16 cellular contexts compared by ENCODE assay signal in genomic region chr13:74005320-74006154, GRCh38.
"Had no signal": no experiment of that assay in that cellular context is flagged by ENCODE, and none has a peak within 500 bp of the region (broad histone marks: within the 10 kb centered on the region; RNA-seq: fewer than 3 reads in every experiment).

No MANE protein-coding gene starts in this region.

- H3K27me3 Mint-ChIP-seq: activated CD4-positive, alpha-beta T cell treated with anti-CD3 and anti-CD28 coated beads, Interleukin-2, amount 10 ng/mL, durations not matched to agents 24 days and 14 days; progenitor cell of endocrine pancreas; stimulated activated naive B cell treated with anti-CD40 and anti-IgM and Interleukin-4, amounts not matched to agents 10 μg/mL and 1 μg/mL and 100 μg/mL, for 72 hours had no signal

- H3K27me3 ChIP-seq: adrenal gland, cardiac muscle cell, right atrium auricular region, thyroid gland had no signal

- DNase-seq: activated CD4-positive, alpha-beta T cell treated with anti-CD3 and anti-CD28 coated beads, Interleukin-2, amount 10 ng/mL, durations not matched to agents 24 days and 14 days; activated CD4-positive, CD25-positive, alpha-beta regulatory T cell; activated CD8-positive, alpha-beta memory T cell treated with anti-CD3 and anti-CD28 coated beads, Interleukin-2, amount 50 U/mL, for 4 hours; activated CD8-positive, alpha-beta T cell treated with anti-CD3 and anti-CD28 coated beads, Interleukin-2, amount 10 ng/mL, durations not matched to agents 7 days and 5 days; adrenal gland; glutamatergic neuron; hypothalamus; lower lobe of right lung; stimulated activated CD4-positive, alpha-beta T cell treated with anti-CD3 and anti-CD28 coated beads, Interleukin-15, amount 100 ng/mL, for 24 hours; stimulated activated CD4-positive, alpha-beta T cell treated with anti-CD3 and anti-CD28 coated beads, Interleukin-4, amount 100 ng/mL, for 1 hour; stimulated activated naive B cell treated with anti-CD40 and anti-IgM and Interleukin-4, amounts not matched to agents 10 μg/mL and 1 μg/mL and 100 μg/mL, for 72 hours; thyroid gland had no signal

- H3K27ac Mint-ChIP-seq: activated CD4-positive, alpha-beta T cell treated with anti-CD3 and anti-CD28 coated beads, Interleukin-2, amount 10 ng/mL, durations not matched to agents 24 days and 14 days; activated CD8-positive, alpha-beta T cell treated with anti-CD3 and anti-CD28 coated beads, Interleukin-2, amount 10 ng/mL, durations not matched to agents 7 days and 5 days; progenitor cell of endocrine pancreas; stimulated activated naive B cell treated with anti-CD40 and anti-IgM and Interleukin-4, amounts not matched to agents 10 μg/mL and 1 μg/mL and 100 μg/mL, for 72 hours had no signal

- H3K4me1 ChIP-seq: adrenal gland, lower lobe of right lung, thyroid gland had no signal

- H3K9me3 Mint-ChIP-seq: activated CD4-positive, alpha-beta T cell treated with anti-CD3 and anti-CD28 coated beads, Interleukin-2, amount 10 ng/mL, durations not matched to agents 24 days and 14 days; stimulated activated naive B cell treated with anti-CD40 and anti-IgM and Interleukin-4, amounts not matched to agents 10 μg/mL and 1 μg/mL and 100 μg/mL, for 72 hours had no signal

- H3K4me3 Mint-ChIP-seq: activated CD4-positive, alpha-beta T cell treated with anti-CD3 and anti-CD28 coated beads, Interleukin-2, amount 10 ng/mL, durations not matched to agents 24 days and 14 days; activated CD8-positive, alpha-beta T cell treated with anti-CD3 and anti-CD28 coated beads, Interleukin-2, amount 10 ng/mL, durations not matched to agents 7 days and 5 days; stimulated activated naive B cell treated with anti-CD40 and anti-IgM and Interleukin-4, amounts not matched to agents 10 μg/mL and 1 μg/mL and 100 μg/mL, for 72 hours had no signal

- H3K27ac ChIP-seq: adrenal gland, cardiac muscle cell, lower lobe of right lung, right atrium auricular region, thyroid gland had no signal

- H3K9me3 ChIP-seq: adrenal gland, lower lobe of right lung, right atrium auricular region, thyroid gland had no signal

- H3K36me3 ChIP-seq: adrenal gland, cardiac muscle cell, lower lobe of right lung, right atrium auricular region, thyroid gland had no signal

- ATAC-seq: activated CD8-positive, alpha-beta T cell treated with anti-CD3 and anti-CD28 coated beads, Interleukin-2, amount 10 ng/mL, durations not matched to agents 7 days and 5 days; esophagus mucosa; lower lobe of right lung; stimulated activated naive B cell treated with anti-CD40 and anti-IgM and Interleukin-4, amounts not matched to agents 10 μg/mL and 1 μg/mL and 100 μg/mL, for 72 hours had no signal

- H3K4me3 ChIP-seq: adrenal gland, cardiac muscle cell, lower lobe of right lung, right atrium auricular region, thyroid gland had no signal
